9 cellular contexts compared by ENCODE assay signal in genomic region chr17:35374766-35375344, GRCh38. TPM values are rescaled to one million over a fixed set of nuclear protein-coding genes. Genes with fewer than 3 reads are reported as not detected.
A peak's percentile ranks its signal among the peaks of the same experiment; 100 is the strongest.
DNase-seq lines count a peak whose midpoint lies in the region; TF ChIP-seq lines count a peak whose summit lies in the region.
"Had no signal": no experiment of that assay in that cellular context is flagged by ENCODE, and none has a peak within 500 bp of the region (broad histone marks: within the 10 kb centered on the region; RNA-seq: fewer than 3 reads in every experiment).

No MANE protein-coding gene starts in this region.

- peak overlapping the region; percentile 79 for H3K4me2 ChIP-seq in OCI-LY7 (ENCODE audit: low read length)

- 30 to 38% methylated on average over 3 of the region's 3 CpGs for WGBS in lower leg skin, 2 donors

- no peaks in the 10 kb centered on the region; the same call in 1 of the 2 replicates for H3K9me3 ChIP-seq in ES-I3 (ENCODE audit: control insufficient read depth, insufficient read depth, low read length)
- peaks cover 5% of the 10 kb centered on the region; the same call in 1 of the 2 replicates for H3K9me3 ChIP-seq in OCI-LY7 (ENCODE audit: low read length)

- H3K9me2 ChIP-seq in OCI-LY7 (ENCODE audit: insufficient read depth, low read length), result no peaks in the 10 kb centered on the region

- no peaks in the 10 kb centered on the region for H3K27me3 ChIP-seq in rectal smooth muscle tissue (ENCODE audit: control insufficient read depth, insufficient read depth, low read length)
- H3K27me3 ChIP-seq in H7 (ENCODE audit: control insufficient read depth, insufficient read depth, low read length), result peaks cover 62% of the 10 kb centered on the region

- H3K9ac ChIP-seq in ES-I3 (ENCODE audit: low read depth, low read length), result 0 out of 2 replicates have a peak overlapping the region, but pooled peaks have one; percentile 47
- H3K9ac ChIP-seq in rectal smooth muscle tissue (ENCODE audit: low read length), result peak overlapping the region; percentile 76

- H3K36me3 ChIP-seq in ES-I3 (ENCODE audit: insufficient read depth, low read length), result no peaks in the 10 kb centered on the region
- H3K36me3 ChIP-seq in OCI-LY7 (ENCODE audit: insufficient read depth, low read length), result no peaks in the 10 kb centered on the region
- no peaks in the 10 kb centered on the region for H3K36me3 ChIP-seq in rectal smooth muscle tissue (ENCODE audit: control insufficient read depth, insufficient read depth, low read length)
- no peaks in the 10 kb centered on the region for H3K36me3 ChIP-seq in H7 (replicated peaks; ENCODE audit: control insufficient read depth, insufficient read depth, low read length)

- peak overlapping the region; percentile 57 for H3K4me3 ChIP-seq in OCI-LY7 (ENCODE audit: low read depth, low read length, poor library complexity, severe bottlenecking)
- H3K4me3 ChIP-seq in epithelial cell of esophagus (ENCODE audit: low read length), result peak overlapping the region; percentile 44
- H3K4me3 ChIP-seq in rectal smooth muscle tissue (ENCODE audit: low read length), result peak overlapping the region; percentile 71
- H3K4me3 ChIP-seq in lower leg skin (ENCODE audit: low read depth, poor library complexity, severe bottlenecking), result no peak overlapping the region
- H3K4me3 ChIP-seq in H7 (ENCODE audit: insufficient read depth, low read depth, low read length), result no peak overlapping the region

- BruUV-seq in OCI-LY7 (replicated peaks; lab: Mats Ljungman, UMichigan), result no TSS peak

- DNase-seq in OCI-LY7 (ENCODE audit: low spot score), result no peak
- no peak for DNase-seq in epithelial cell of esophagus (ENCODE audit: low read depth)
- no peak for DNase-seq in lower leg skin (ENCODE audit: low spot score in 2 of 2)
- no peak for DNase-seq in kidney glomerular epithelial cell (lab: John Stamatoyannopoulos, UW)
- no peak for DNase-seq in globus pallidus (ENCODE audit: low spot score)
- no peak for DNase-seq in H7
- DNase-seq: NCI-H446 had no signal

- H3K4me1 ChIP-seq in ES-I3 (ENCODE audit: insufficient read depth, low read length) (no peaks in the 10 kb centered on the region), OCI-LY7 (ENCODE audit: insufficient read depth, low read length, poor library complexity, severe bottlenecking) (no peaks in the 10 kb centered on the region), rectal smooth muscle tissue (ENCODE audit: control insufficient read depth, insufficient read depth, low read length) (peaks cover 5% of the 10 kb centered on the region)

- intact Hi-C loops in OCI-LY7 (cut with micrococcal nuclease; ENCODE audit: unreplicated experiment) (no loop called here), lower leg skin (cut with DNase I; ENCODE audit: low total_unique reads) (no loop called here)

- no peaks in the 10 kb centered on the region for H3K79me2 ChIP-seq in OCI-LY7 (ENCODE audit: insufficient read depth, low read depth, low read length)

- H3K27ac ChIP-seq in OCI-LY7 (ENCODE audit: low read depth, low read length, poor library complexity, severe bottlenecking) (no peak overlapping the region), rectal smooth muscle tissue (ENCODE audit: low read depth, low read length) (peak overlapping the region; percentile 97)

- CTCF ChIA-PET in OCI-LY7 (lab: Charles Lee; ENCODE audit: unreplicated experiment), result no interaction called here

- TF ChIP-seq CTCF in OCI-LY7 (conservative IDR thresholded peaks at IDR 0.05; ENCODE audit: low read length) (no peak), epithelial cell of esophagus (IDR thresholded peaks at IDR 0.05; ENCODE audit: insufficient read depth, low read depth, low read length, missing control alignments) (no peak), lower leg skin (IDR thresholded peaks at IDR 0.05) (no peak)

- H4K20me1 ChIP-seq in OCI-LY7 (ENCODE audit: insufficient read depth, low read length), result no peaks in the 10 kb centered on the region

- peak overlapping the region; percentile 46; the same call in 1 of the 2 replicates for H2AFZ ChIP-seq in OCI-LY7 (ENCODE audit: low read length)

- no peak for TF ChIP-seq POLR2A in lower leg skin (IDR thresholded peaks at IDR 0.05)

- POLR2A ChIA-PET in OCI-LY7 (lab: Charles Lee), result interaction anchor here (0.6 to 0.7 kb wide), 2 partner anchors 10 to 194 kb away, joined by 3 to 7 read pairs; no protein-coding TSS in a partner anchor

RNA-seq across cellular contexts. Expression of gene SLFN11, which starts 1.4 kb away (rescaled TPM):
- 0.05 TPM in 1 of 2 replicates, not detected in the other for total RNA-seq in OCI-LY7 (2014; rRNA removed; shearing (Covaris generic))
- total RNA-seq in OCI-LY7 (2022) (not detected in 2 replicates), lower leg skin (10 to 100 TPM in 1 of 4 donors, 1 to 10 TPM in 3; 3.3 to 11.4 (median 7.0) TPM)
- total RNA-seq in H7 (2014; rRNA removed; shearing (Covaris generic)), result 0.21 and 0.41 TPM in 2 replicates

RNA-seq across cellular contexts. Expression of gene SLFN12, which starts 57.4 kb away (rescaled TPM):
- 0.06 TPM in 1 of 2 replicates, not detected in the other for total RNA-seq in OCI-LY7 (2014; rRNA removed; shearing (Covaris generic))
- not detected in 2 replicates for total RNA-seq in OCI-LY7 (2022)
- total RNA-seq in lower leg skin, result 1 to 10 TPM; 1.2 to 2.5 (median 1.9) TPM
- total RNA-seq in H7 (2014; rRNA removed; shearing (Covaris generic)), result 11.3 and 12.5 TPM in 2 replicates

Comparison
In these comparisons a context has a peak if more than half of its experiments do, and no peak if none do; other contexts are left out.
1. H3K4me3 ChIP-seq: peak in OCI-LY7 (single experiment), epithelial cell of esophagus (single experiment) and rectal smooth muscle tissue (single experiment); none in lower leg skin (single experiment) and H7 (single experiment).